In genomic region chr2:195470622-195471021, GRCh38 we compare ENCODE assay signal across 26 cellular contexts.
DNase-seq lines count a peak whose midpoint lies in the region; ATAC-seq and TF ChIP-seq lines count a peak whose summit lies in the region.
"Had no signal": no experiment of that assay in that cellular context is flagged by ENCODE, and none has a peak within 500 bp of the region (broad histone marks: within the 10 kb centered on the region; RNA-seq: fewer than 3 reads in every experiment).

No MANE protein-coding gene starts in this region.

- no peaks in the 10 kb centered on the region for H3K9me3 ChIP-seq in MM.1S (replicated peaks; ENCODE audit: insufficient read depth, low read length)
- no peaks in the 10 kb centered on the region for H3K9me3 ChIP-seq in SJCRH30 (replicated peaks)
- H3K9me3 ChIP-seq: thyroid gland had no signal

- H3K27ac ChIP-seq in MM.1S (ENCODE audit: low read length) (peak overlapping the region; percentile 64; the same call in 1 of the 2 replicates), SJCRH30 (no peak overlapping the region)
- H3K27ac ChIP-seq: parathyroid adenoma, thyroid gland had no signal

- no peaks in the 10 kb centered on the region for H3K79me2 ChIP-seq in MM.1S (ENCODE audit: low read length)
- H3K79me2 ChIP-seq: parathyroid adenoma had no signal

- H3K36me3 ChIP-seq in MM.1S (replicated peaks; ENCODE audit: insufficient read depth, low read length), result no peaks in the 10 kb centered on the region
- H3K36me3 ChIP-seq in SJCRH30, result no peaks in the 10 kb centered on the region
- H3K36me3 ChIP-seq: thyroid gland had no signal

- H3K27me3 ChIP-seq in MM.1S (replicated peaks; ENCODE audit: insufficient read depth, low read length) (no peaks in the 10 kb centered on the region), SJCRH30 (0 out of 2 replicates have a peak, but pooled peaks cover under 1% of the 10 kb centered on the region)
- H3K27me3 ChIP-seq: thyroid gland had no signal

- H4K20me1 ChIP-seq in MM.1S (ENCODE audit: insufficient read depth, low read length), result no peaks in the 10 kb centered on the region

- TF ChIP-seq CTCF in GM12865 (IDR thresholded peaks at IDR 0.05; ENCODE audit: insufficient read depth, low read depth, low read length, missing control alignments) (no peak), MM.1S (IDR thresholded peaks at IDR 0.05; ENCODE audit: low read length) (no peak)

- H3K4me1 ChIP-seq in MM.1S (ENCODE audit: low read length) (peaks cover 53% of the 10 kb centered on the region), SJCRH30 (no peaks in the 10 kb centered on the region)
- H3K4me1 ChIP-seq: parathyroid adenoma, thyroid gland had no signal

- H3K4me3 ChIP-seq in GM12865 (ENCODE audit: low read depth, low read length) (no peak overlapping the region), MM.1S (ENCODE audit: low read length) (no peak overlapping the region), SJCRH30 (no peak overlapping the region)
- H3K4me3 ChIP-seq: thyroid gland had no signal

- no peak overlapping the region for H2AFZ ChIP-seq in MM.1S (ENCODE audit: low read length)
- H2AFZ ChIP-seq: parathyroid adenoma had no signal

- H3K4me2 ChIP-seq in MM.1S (ENCODE audit: low read depth, low read length), result peak overlapping the region; percentile 35

- no peaks in the 10 kb centered on the region for H3K9me2 ChIP-seq in MM.1S (replicated peaks; ENCODE audit: insufficient read depth, low read length)

- DNase-seq in GM12865 (ENCODE audit: low read depth) (peak; percentile 19), MM.1S (no peak), NCI-H510A treated with DMSO at 0.1 percent for 48 hours (lab: John Stamatoyannopoulos, UW) (no peak), SJCRH30 (no peak), occipital lobe (lab: John Stamatoyannopoulos, UW) (no peak)
- no peak for DNase-seq in stimulated activated CD4-positive, alpha-beta T cell treated with anti-CD3 and anti-CD28 coated beads, Interleukin-4, amount 100 ng/mL, for 24 hours
- DNase-seq: activated CD4-positive, alpha-beta T cell treated with anti-CD3 and anti-CD28 coated beads, Interleukin-2, amount 50 U/mL, for 1 hour; activated CD8-positive, alpha-beta memory T cell treated with anti-CD3 and anti-CD28 coated beads, Interleukin-2, amount 50 U/mL, for 4 hours; activated effector memory CD4-positive, alpha-beta T cell treated with anti-CD3 and anti-CD28 coated beads, Interleukin-2, amount 50 U/mL, for 16 hours; anterior cingulate cortex; DMS79; erythroblast; foreskin melanocyte; kidney glomerular epithelial cell; mesenchymal stem cell; naive thymus-derived CD8-positive, alpha-beta T cell; NCI-H1048; NCI-H524; SIG-M5; stimulated activated naive CD4-positive, alpha-beta T cell; T-helper 1 cell; thyroid gland had no signal

- ATAC-seq in GM21360 (IDR thresholded peaks at IDR 0.05; ENCODE audit: unreplicated experiment), result peak; percentile 17
- ATAC-seq in HG02885 (IDR thresholded peaks at IDR 0.05; ENCODE audit: poor library complexity, unreplicated experiment), result peak; percentile 30
- ATAC-seq: naive thymus-derived CD8-positive, alpha-beta T cell; sciatic nerve had no signal

- H3F3A ChIP-seq in MM.1S (ENCODE audit: insufficient read depth, low read length), result peaks cover 29% of the 10 kb centered on the region

- H3K9ac ChIP-seq in MM.1S (ENCODE audit: low read length), result peak overlapping the region; percentile 5; the same call in 1 of the 2 replicates
- H3K9ac ChIP-seq: parathyroid adenoma had no signal
